ENCODE assay signal across 1 cellular context in genomic region chr2:73006969-73007710, GRCh38.
TF ChIP-seq lines count a peak whose summit lies in the region.

No MANE protein-coding gene starts in this region.

TF ChIP-seq in GM23338, 12 proteins besides CTCF, POLR2A, EP300 and RAD21 (continued from another document):
- TF ChIP-seq ZNF462 (CRISPR knock-in tag; IDR thresholded peaks at IDR 0.05), result no peak
- TF ChIP-seq EZH2 (IDR thresholded peaks at IDR 0.05; ENCODE audit: low read depth, unreplicated experiment), result no peak
- no peak for TF ChIP-seq JUNB (IDR thresholded peaks at IDR 0.05; ENCODE audit: unreplicated experiment)
- no peak for TF ChIP-seq NANOG (IDR thresholded peaks at IDR 0.05; ENCODE audit: borderline replicate concordance)
- no peak for TF ChIP-seq ZNF114 (CRISPR knock-in tag; IDR thresholded peaks at IDR 0.05)
- no peak for TF ChIP-seq ETS1 (IDR thresholded peaks at IDR 0.05)
- no peak for TF ChIP-seq POLR2AphosphoS5 (IDR thresholded peaks at IDR 0.05; ENCODE audit: low read depth)
- TF ChIP-seq ZNF331 (CRISPR knock-in tag; IDR thresholded peaks at IDR 0.05; ENCODE audit: low read depth), result no peak
